In genomic region chr19:11204076-11204602, GRCh38 we compare ENCODE assay signal across 14 cellular contexts. TPM values are rescaled to one million over a fixed set of nuclear protein-coding genes. Genes with fewer than 3 reads are reported as not detected.
A peak's percentile ranks its signal among the peaks of the same experiment; 100 is the strongest.
DNase-seq lines count a peak whose midpoint lies in the region; ATAC-seq and TF ChIP-seq lines count a peak whose summit lies in the region.
"Had no signal": no experiment of that assay in that cellular context is flagged by ENCODE, and none has a peak within 500 bp of the region (broad histone marks: within the 10 kb centered on the region; RNA-seq: fewer than 3 reads in every experiment).

No MANE protein-coding gene starts in this region.

- BruUV-seq in MCF 10A (replicated peaks; lab: Mats Ljungman, UMichigan) (no TSS peak), mammary epithelial cell (replicated peaks; lab: Mats Ljungman, UMichigan) (no TSS peak)

- ATAC-seq in gastroesophageal sphincter (no peak), GM21825 (IDR thresholded peaks at IDR 0.05; ENCODE audit: unreplicated experiment) (no peak), HG03039 (IDR thresholded peaks at IDR 0.05; ENCODE audit: unreplicated experiment) (no peak)

- H3K9me3 Mint-ChIP-seq in MCF 10A (ENCODE audit: unreplicated experiment) = no peaks in the 10 kb centered on the region
- H3K9me3 Mint-ChIP-seq: GM23338 had no signal

- H3K27ac ChIP-seq in mammary epithelial cell (ENCODE audit: insufficient read depth, low read depth, low read length) (no peak overlapping the region), gastroesophageal sphincter (peak overlapping the region; percentile 85 to 99 (median 96)), ovary (peak overlapping the region; percentile 75 to 93), uterus (peak overlapping the region; percentile 98 to 99)

- peaks cover 25% of the 10 kb centered on the region for H3K4me1 Mint-ChIP-seq in MCF 10A (ENCODE audit: insufficient read depth, unreplicated experiment)

- peaks cover 19% of the 10 kb centered on the region for H3K4me1 ChIP-seq in mammary epithelial cell (ENCODE audit: insufficient read depth, low read length)
- peaks cover 8 to 49% (median 30%) of the 10 kb centered on the region in 3 donors for H3K4me1 ChIP-seq in gastroesophageal sphincter
- peaks cover 12% of the 10 kb centered on the region for H3K4me1 ChIP-seq in ovary (ENCODE audit: insufficient read depth)
- H3K4me1 ChIP-seq in uterus = peaks cover 4 to 5% of the 10 kb centered on the region in 2 donors

- TF ChIP-seq EP300 in gastroesophageal sphincter (IDR thresholded peaks at IDR 0.05) = no peak
- TF ChIP-seq EP300 in ovary (IDR thresholded peaks at IDR 0.05) = no peak

- H3K36me3 ChIP-seq in mammary epithelial cell (ENCODE audit: insufficient read depth, low read length) (no peaks in the 10 kb centered on the region), gastroesophageal sphincter (peaks cover 0 to 51% of the 10 kb centered on the region in 2 donors), ovary (no peaks in the 10 kb centered on the region), uterus (no peaks in the 10 kb centered on the region)

- dilution Hi-C loops in mammary epithelial cell (cut with HindIII; ENCODE audit: low sequenced_read_pairs) = loop anchor here (10.0 kb wide), 2 partner anchors 139 to 179 kb away; no protein-coding TSS in a partner anchor

- no peaks in the 10 kb centered on the region for H3K27me3 ChIP-seq in mammary epithelial cell (ENCODE audit: insufficient read depth, low read length)
- no peaks in the 10 kb centered on the region for H3K27me3 ChIP-seq in gastroesophageal sphincter
- H3K27me3 ChIP-seq in ovary = no peaks in the 10 kb centered on the region
- H3K27me3 ChIP-seq in uterus = no peaks in the 10 kb centered on the region

- TF ChIP-seq CTCF in MCF 10A (IDR thresholded peaks at IDR 0.05; ENCODE audit: unreplicated experiment) = no peak
- no peak for TF ChIP-seq CTCF in mammary epithelial cell (conservative IDR thresholded peaks at IDR 0.05 in 1 of 2, IDR thresholded peaks at IDR 0.05 in 1 of 2; ENCODE audit: extremely low read depth in 1 of 2, insufficient read depth in 1 of 2, low read depth in 1 of 2, low read length in 2 of 2)
- peak in 1 of 4 experiments; percentile 32 for TF ChIP-seq CTCF in gastroesophageal sphincter (IDR thresholded peaks at IDR 0.05)
- no peak for TF ChIP-seq CTCF in ovary (IDR thresholded peaks at IDR 0.05)
- no peak for TF ChIP-seq CTCF in uterus (IDR thresholded peaks at IDR 0.05)

- H3K36me3 Mint-ChIP-seq in MCF 10A (ENCODE audit: insufficient read depth, unreplicated experiment) = peaks cover 9% of the 10 kb centered on the region

- intact Hi-C loops in MCF 10A (cut with micrococcal nuclease) = loop anchor here (2.0 kb wide), 1 partner anchor 167 kb away; no protein-coding TSS in a partner anchor
- intact Hi-C loops in mammary epithelial cell (cut with micrococcal nuclease) = loop anchor here (1.0 to 5.0 kb wide), 2 partner anchors 78 to 267 kb away; no protein-coding TSS in a partner anchor
- intact Hi-C loops in ovary (cut with DNase I) = loop anchor here (1.0 to 10.0 kb wide), 4 partner anchors 65 to 169 kb away; no protein-coding TSS in a partner anchor
- intact Hi-C loops in uterus (cut with DNase I; ENCODE audit: low total_unique reads) = loop anchor here (5.0 to 10.0 kb wide), 2 partner anchors 67 to 169 kb away; no protein-coding TSS in a partner anchor

- H3K4me3 Mint-ChIP-seq in MCF 10A (ENCODE audit: unreplicated experiment) = no peak overlapping the region
- H3K4me3 Mint-ChIP-seq: GM23338 had no signal

- DNase-seq in MCF 10A (ENCODE audit: unreplicated experiment) (no peak), mammary epithelial cell (no peak), ovary (no peak), uterus (no peak), NCI-H1436 (lab: John Stamatoyannopoulos, UW) (no peak)
- DNase-seq: cortex of kidney, NCI-H1417 treated with DMSO at 0.1 percent for 48 hours had no signal

- H3K4me3 ChIP-seq in mammary epithelial cell (replicated peaks in 1 of 3; ENCODE audit: insufficient read depth in 1 of 3, low read depth in 2 of 3, low read length in 3 of 3) = no peak overlapping the region
- H3K4me3 ChIP-seq in gastroesophageal sphincter = peak overlapping the region; percentile 3 to 42
- no peak overlapping the region for H3K4me3 ChIP-seq in ovary
- no peak overlapping the region for H3K4me3 ChIP-seq in uterus
- H3K4me3 ChIP-seq: GM12878, GM23338 had no signal

- in situ Hi-C loops in mammary epithelial cell (cut with MboI; ENCODE audit: low sequenced_read_pairs in 2 of 2) = loop anchor here in 1 of 2 donors (5.0 kb wide), 1 partner anchor 67 kb away; no protein-coding TSS in a partner anchor

- H2AFZ ChIP-seq in mammary epithelial cell (ENCODE audit: low read depth, low read length) = no peak overlapping the region
- H2AFZ ChIP-seq: GM23338 had no signal

- 100% methylated on average over 3 of the region's 9 CpGs for WGBS in mammary epithelial cell (ENCODE audit: low coverage, missing lambda C conversion rate)
- WGBS in gastroesophageal sphincter (ENCODE audit: low coverage in 1 of 2), 2 donors = 53 to 73% methylated on average over 2 to 3 of the region's 9 CpGs
- WGBS in ovary, 3 donors = 52 to 62% (median 60%) methylated on average over 9 of the region's 9 CpGs

- no peaks in the 10 kb centered on the region for H3K79me2 ChIP-seq in mammary epithelial cell (ENCODE audit: insufficient read depth, low read length)

- TF ChIP-seq POLR2A in gastroesophageal sphincter (IDR thresholded peaks at IDR 0.05) = no peak
- TF ChIP-seq POLR2A in ovary (IDR thresholded peaks at IDR 0.05) = no peak
- no peak for TF ChIP-seq POLR2A in uterus (IDR thresholded peaks at IDR 0.05)

- POLR2A ChIA-PET in MCF 10A (lab: Yijun Ruan, JAX) = interaction anchor here (0.6 to 1.1 kb wide), 3 partner anchors 52 to 108 kb away, joined by 3 to 4 read pairs (median 3); no protein-coding TSS in a partner anchor

- no peaks in the 10 kb centered on the region for H3K9me3 ChIP-seq in mammary epithelial cell (replicated peaks; ENCODE audit: insufficient read depth, low read length)
- no peaks in the 10 kb centered on the region for H3K9me3 ChIP-seq in gastroesophageal sphincter
- H3K9me3 ChIP-seq in ovary = no peaks in the 10 kb centered on the region
- no peaks in the 10 kb centered on the region for H3K9me3 ChIP-seq in uterus

- H3K27me3 Mint-ChIP-seq in MCF 10A (ENCODE audit: insufficient read depth, unreplicated experiment) = no peaks in the 10 kb centered on the region

- no peak overlapping the region for H3K9ac ChIP-seq in mammary epithelial cell (ENCODE audit: insufficient read depth, low read length)

- no peaks in the 10 kb centered on the region for H4K20me1 ChIP-seq in mammary epithelial cell (ENCODE audit: insufficient read depth, low read length)

- CTCF ChIA-PET in MCF 10A (lab: Yijun Ruan, JAX) = interaction anchor here (0.6 to 4.9 kb wide), 12 partner anchors 13 to 348 kb away, joined by 3 to 41 read pairs (median 5); partner anchors contain the start of gene SPC24
- CTCF ChIA-PET in mammary epithelial cell (lab: Charles Lee; ENCODE audit: low non-redundant PET) = no interaction called here

- H3K4me2 ChIP-seq in mammary epithelial cell (ENCODE audit: insufficient read depth, low read depth, low read length) = no peak overlapping the region
- H3K4me2 ChIP-seq: GM23338 had no signal

- H3K27ac Mint-ChIP-seq in MCF 10A (ENCODE audit: low read depth, unreplicated experiment) = peak overlapping the region; percentile 83
- H3K27ac Mint-ChIP-seq: GM23338 had no signal

RNA-seq across cellular contexts. Expression of gene KANK2, which starts 6.8 kb away (rescaled TPM):
- 25.0 and 29.2 TPM in 2 replicates for total RNA-seq in MCF 10A (2022)
- 10 to 100 TPM; 18.2 to 19.4 TPM for total RNA-seq in mammary epithelial cell
- polyA plus RNA-seq in mammary epithelial cell = 14.7 TPM
- 34.0 TPM for polyA minus RNA-seq in mammary epithelial cell
- total RNA-seq in gastroesophageal sphincter = 1,000 to 10,000 TPM in 3 of 4 donors, 100 to 1,000 TPM in 1; 913 to 1,808 (median 1,065) TPM
- total RNA-seq in ovary = 100 to 1,000 TPM; 238 to 642 (median 479) TPM
- polyA plus RNA-seq in ovary = 100 to 1,000 TPM; 289 to 433 TPM
- 100 to 1,000 TPM; 326 to 762 (median 535) TPM for total RNA-seq in uterus

RNA-seq across cellular contexts. Expression of gene ANGPTL8, which starts 35.3 kb away (rescaled TPM):
- total RNA-seq in MCF 10A (2022) (not detected in 2 replicates), mammary epithelial cell (not detected), gastroesophageal sphincter (1 to 10 TPM in 1 of 4 donors, not detected in 3; 2.0 TPM), ovary (under 1 TPM in 3 of 7 donors, not detected in 4; 0.50 to 0.93 (median 0.51) TPM), uterus (1 to 10 TPM in 1 of 4 donors, not detected in 3; 3.0 TPM)
- polyA plus RNA-seq in mammary epithelial cell (not detected), ovary (under 1 TPM in 1 of 2 donors, not detected in 1; 0.86 TPM)
- polyA minus RNA-seq in mammary epithelial cell = not detected
- total RNA-seq: A673, GM12878, GM23338, HT1080 had no signal
- polyA plus RNA-seq: GM12878, GM23338 had no signal

RNA-seq across cellular contexts. Expression of gene SPC24, which starts 48.6 kb away (rescaled TPM):
- total RNA-seq in MCF 10A (2022) (8.6 and 16.4 TPM in 2 replicates), mammary epithelial cell (10 to 100 TPM in 1 of 2 donors, 1 to 10 TPM in 1; 2.2 to 35.4 TPM), gastroesophageal sphincter (1 to 10 TPM; 4.2 to 6.8 (median 5.7) TPM), ovary (1 to 10 TPM in 4 of 7 donors, under 1 TPM in 2, not detected in 1; 0.93 to 2.7 (median 1.0) TPM), uterus (10 to 100 TPM in 1 of 4 donors, 1 to 10 TPM in 3; 1.8 to 21.8 (median 2.6) TPM)
- polyA plus RNA-seq in mammary epithelial cell (24.8 TPM), ovary (under 1 TPM; 0.47 to 0.78 TPM)
- polyA minus RNA-seq in mammary epithelial cell = 23.2 TPM

RNA-seq across cellular contexts. Expression of gene DOCK6, which starts 58.2 kb away (rescaled TPM):
- total RNA-seq in MCF 10A (2022) = 49.1 and 61.7 TPM in 2 replicates
- total RNA-seq in mammary epithelial cell = 10 to 100 TPM; 22.0 to 53.6 TPM
- polyA plus RNA-seq in mammary epithelial cell = 13.5 TPM
- 31.1 TPM for polyA minus RNA-seq in mammary epithelial cell
- total RNA-seq in gastroesophageal sphincter = 10 to 100 TPM; 18.5 to 43.1 (median 29.1) TPM
- total RNA-seq in ovary = 10 to 100 TPM; 17.2 to 60.0 (median 38.0) TPM
- 10 to 100 TPM; 12.8 to 18.0 TPM for polyA plus RNA-seq in ovary
- total RNA-seq in uterus = 10 to 100 TPM; 13.5 to 89.4 (median 38.6) TPM

Comparison
In these comparisons a context has a peak if more than half of its experiments do, and no peak if none do; other contexts are left out.
1. H3K4me3 ChIP-seq: peak in gastroesophageal sphincter (2 of 2); none in mammary epithelial cell (0 of 3), ovary (single experiment) and uterus (0 of 2).